ENCODE assay signal across 1 cellular context in genomic region chr1:185393821-185394220, GRCh38.
TF ChIP-seq lines count a peak whose summit lies in the region.

No MANE protein-coding gene starts in this region.

TF ChIP-seq in K562, 482 proteins besides CTCF, POLR2A, EP300 and RAD21:
- TF ChIP-seq MTA2 (IDR thresholded peaks at IDR 0.05; ENCODE audit: low read depth), result no peak
- TF ChIP-seq SAP30 (IDR thresholded peaks at IDR 0.05; ENCODE audit: borderline replicate concordance, insufficient read depth, low read depth, low read length, poor library complexity, severe bottlenecking), result no peak
- no peak for TF ChIP-seq SP2 (IDR thresholded peaks at IDR 0.05; ENCODE audit: extremely low read depth, low read depth, low read length, poor library complexity, severe bottlenecking)
- no peak for TF ChIP-seq MBD2 (IDR thresholded peaks at IDR 0.05; ENCODE audit: borderline replicate concordance, low read depth)
